In genomic region chr14:35366521-35366976, GRCh38 we compare ENCODE assay signal across 12 cellular contexts. TPM values are rescaled to one million over a fixed set of nuclear protein-coding genes. Genes with fewer than 3 reads are reported as not detected.
DNase-seq lines count a peak whose midpoint lies in the region; ATAC-seq, FAIRE-seq and TF ChIP-seq lines count a peak whose summit lies in the region.
"Had no signal": no experiment of that assay in that cellular context is flagged by ENCODE, and none has a peak within 500 bp of the region (broad histone marks: within the 10 kb centered on the region; RNA-seq: fewer than 3 reads in every experiment).

No MANE protein-coding gene starts in this region.

- no TSS peak for BruUV-seq in endothelial cell of umbilical vein (replicated peaks; lab: Mats Ljungman, UMichigan)

- H3K27me3 ChIP-seq in CD8-positive, alpha-beta memory T cell (ENCODE audit: insufficient read depth, low read length, poor library complexity, severe bottlenecking) = no peaks in the 10 kb centered on the region
- H3K27me3 ChIP-seq in endothelial cell of umbilical vein (ENCODE audit: control insufficient read depth in 2 of 2, insufficient read depth in 2 of 2, low read length in 2 of 2) = no peaks in the 10 kb centered on the region

- no peak overlapping the region for H3K4me3 ChIP-seq in CD8-positive, alpha-beta memory T cell (ENCODE audit: low read length)
- no peak overlapping the region for H3K4me3 ChIP-seq in endothelial cell of umbilical vein (replicated peaks in 1 of 3; ENCODE audit: insufficient read depth in 1 of 3, low read depth in 1 of 3, low read length in 3 of 3)
- no peak overlapping the region for H3K4me3 ChIP-seq in skin epidermis

- no peak for ATAC-seq in HG02884 (IDR thresholded peaks at IDR 0.05; ENCODE audit: unreplicated experiment)

- H3K79me2 ChIP-seq in endothelial cell of umbilical vein (ENCODE audit: control insufficient read depth, insufficient read depth, low read length) = no peaks in the 10 kb centered on the region

- DNase-seq in CD8-positive, alpha-beta memory T cell = no peak
- DNase-seq in RWPE1 (ENCODE audit: low spot score) = no peak
- no peak for DNase-seq in endothelial cell of umbilical vein (ENCODE audit: low read depth, low spot score)
- DNase-seq in NCI-H146 (lab: John Stamatoyannopoulos, UW) = no peak
- DNase-seq in SIG-M5 treated with dmso at 0.1 percent for 504 hours (lab: John Stamatoyannopoulos, UW; ENCODE audit: unreplicated experiment) = no peak
- no peak for DNase-seq in NCI-H2196 treated with DMSO at 0.1 percent for 48 hours (lab: John Stamatoyannopoulos, UW; ENCODE audit: unreplicated experiment)
- DNase-seq: CD4-positive, alpha-beta memory T cell; MM.1S had no signal

- H3K36me3 Mint-ChIP-seq in CD8-positive, alpha-beta memory T cell = peaks cover 0 to 9% (median 0%) of the 10 kb centered on the region in 3 donors
- H3K36me3 Mint-ChIP-seq: CD4-positive, alpha-beta memory T cell had no signal

- H3K9ac ChIP-seq in endothelial cell of umbilical vein (replicated peaks; ENCODE audit: extremely low read depth, insufficient read depth, low read length) = no peak overlapping the region

- H4K20me1 ChIP-seq in endothelial cell of umbilical vein (replicated peaks; ENCODE audit: control insufficient read depth, extremely low read depth, insufficient read depth, low read length) = no peaks in the 10 kb centered on the region

- POLR2A ChIA-PET in CD8-positive, alpha-beta memory T cell (lab: Charles Lee) = interaction anchor here (3.0 kb wide), 1 partner anchor 36 kb away, joined by 34 read pairs; the partner anchor contains the start of gene NFKBIA
- POLR2A ChIA-PET in RWPE1 (lab: Yijun Ruan, JAX; ENCODE audit: low non-redundant PET) = no interaction called here
- POLR2A ChIA-PET in endothelial cell of umbilical vein (lab: Charles Lee) = no interaction called here

- H3K9me1 ChIP-seq in endothelial cell of umbilical vein (replicated peaks; ENCODE audit: control insufficient read depth, extremely low read depth, insufficient read depth, low read length) = no peaks in the 10 kb centered on the region

- peaks cover 27% of the 10 kb centered on the region for H3K4me1 ChIP-seq in CD8-positive, alpha-beta memory T cell (ENCODE audit: insufficient read depth, low read length)
- H3K4me1 ChIP-seq in endothelial cell of umbilical vein (ENCODE audit: control insufficient read depth, extremely low read depth, insufficient read depth, low read length) = peaks cover 27% of the 10 kb centered on the region

- H2AFZ ChIP-seq in endothelial cell of umbilical vein (ENCODE audit: low read depth, low read length) = no peak overlapping the region

- H3K4me2 ChIP-seq in endothelial cell of umbilical vein (ENCODE audit: insufficient read depth, low read length) = no peak overlapping the region

- dilution Hi-C loops in endothelial cell of umbilical vein (cut with MboI; ENCODE audit: extremely low pct_ligation_motif_present, low sequenced_read_pairs) = no loop called here

- intact Hi-C loops in endothelial cell of umbilical vein (cut with micrococcal nuclease) = no loop called here

- H3K9me3 ChIP-seq in CD8-positive, alpha-beta memory T cell (ENCODE audit: low read length) = no peaks in the 10 kb centered on the region
- no peaks in the 10 kb centered on the region for H3K9me3 ChIP-seq in endothelial cell of umbilical vein (replicated peaks; ENCODE audit: control insufficient read depth, insufficient read depth, low read length)

- peaks cover 24 to 38% (median 28%) of the 10 kb centered on the region in 3 donors for H3K4me1 Mint-ChIP-seq in CD8-positive, alpha-beta memory T cell

- peak overlapping the region; percentile 54 for H3K27ac ChIP-seq in CD8-positive, alpha-beta memory T cell (ENCODE audit: low read depth, low read length)
- H3K27ac ChIP-seq in RWPE1 (peak overlapping the region; percentile 78), endothelial cell of umbilical vein (ENCODE audit: insufficient read depth, low read depth, low read length) (peak overlapping the region; percentile 31), skin epidermis (peak overlapping the region in 19 of 21 experiments; percentile 49 to 94 (median 79))
- H3K27ac ChIP-seq: HL-60 had no signal

- no peak for TF ChIP-seq POLR2A in endothelial cell of umbilical vein (IDR thresholded peaks at IDR 0.05; ENCODE audit: low read depth, low read length)

- no peak for FAIRE-seq in endothelial cell of umbilical vein (lab: Jason Lieb, UNC)
- FAIRE-seq: keratinocyte had no signal

- TF ChIP-seq CTCF in RWPE1 (conservative IDR thresholded peaks at IDR 0.05; ENCODE audit: low read depth) (no peak), endothelial cell of umbilical vein (IDR thresholded peaks at IDR 0.05; ENCODE audit: extremely low read depth in 1 of 2, insufficient read depth in 1 of 2, low read depth in 1 of 2, low read length in 2 of 2) (no peak)

- no peak overlapping the region for H3K4me3 Mint-ChIP-seq in CD8-positive, alpha-beta memory T cell
- H3K4me3 Mint-ChIP-seq: CD4-positive, alpha-beta memory T cell had no signal

- H3K36me3 ChIP-seq in CD8-positive, alpha-beta memory T cell (ENCODE audit: insufficient read depth, low read length) = no peaks in the 10 kb centered on the region
- no peaks in the 10 kb centered on the region for H3K36me3 ChIP-seq in endothelial cell of umbilical vein (ENCODE audit: control insufficient read depth in 2 of 2, extremely low read depth in 1 of 2, insufficient read depth in 2 of 2, low read length in 2 of 2)

- peak overlapping the region in 2 of 8 donors; percentile 42 to 47 for H3K27ac Mint-ChIP-seq in CD8-positive, alpha-beta memory T cell

- H3K27me3 Mint-ChIP-seq in CD8-positive, alpha-beta memory T cell = no peaks in the 10 kb centered on the region
- H3K27me3 Mint-ChIP-seq: CD4-positive, alpha-beta memory T cell had no signal

- peaks cover 6 to 12% (median 7%) of the 10 kb centered on the region in 5 donors for H3K9me3 Mint-ChIP-seq in CD8-positive, alpha-beta memory T cell

- CTCF ChIA-PET in CD8-positive, alpha-beta memory T cell (lab: Charles Lee) = interaction anchor here (1.1 to 1.5 kb wide), 2 partner anchors 27 to 52 kb away, joined by 3 read pairs; no protein-coding TSS in a partner anchor
- CTCF ChIA-PET in RWPE1 (lab: Yijun Ruan, JAX) (no interaction called here), endothelial cell of umbilical vein (lab: Charles Lee) (interaction anchor here (1.2 kb wide), 1 partner anchor 37 kb away, joined by 3 read pairs; no protein-coding TSS in a partner anchor)

TF ChIP-seq in endothelial cell of umbilical vein, 7 proteins besides CTCF, POLR2A, EP300 and RAD21:
- TF ChIP-seq GATA2 (IDR thresholded peaks at IDR 0.05; ENCODE audit: insufficient read depth, insufficient read length, low read depth, low read length) = no peak
- no peak for TF ChIP-seq FOS (IDR thresholded peaks at IDR 0.05; ENCODE audit: borderline replicate concordance, insufficient read depth, low read length)
- TF ChIP-seq MYC (IDR thresholded peaks at IDR 0.05; ENCODE audit: low read depth, low read length) = no peak
- no peak for TF ChIP-seq MAX (IDR thresholded peaks at IDR 0.05; ENCODE audit: insufficient read depth, insufficient read length)
- TF ChIP-seq EZH2 (IDR thresholded peaks at IDR 0.05; ENCODE audit: borderline replicate concordance, low read depth, low read length, severe bottlenecking) = no peak
- TF ChIP-seq POLR2AphosphoS5 (IDR thresholded peaks at IDR 0.05; ENCODE audit: insufficient read depth, low read depth, low read length) = no peak
TF ChIP-seq in endothelial cell of umbilical vein: peak in this region for 0.

RNA-seq across cellular contexts. Expression of gene NFKBIA, which starts 38.0 kb away (rescaled TPM):
- 100 to 1,000 TPM; 482 to 483 TPM for total RNA-seq in CD8-positive, alpha-beta memory T cell
- polyA plus RNA-seq in CD8-positive, alpha-beta memory T cell = 344 TPM
- total RNA-seq in endothelial cell of umbilical vein = 52.5 and 55.7 TPM in 2 replicates
- 80.3 and 82.8 TPM in 2 replicates for polyA plus RNA-seq in endothelial cell of umbilical vein
- polyA plus RNA-seq in endothelial cell of umbilical vein (2011; cell fraction: cytosol; rRNA removed) = 59.3 and 76.4 TPM in 2 replicates
- 246 and 311 TPM in 2 replicates for polyA plus RNA-seq in endothelial cell of umbilical vein (2011; cell fraction: nucleus; rRNA removed)
- 41.8 and 54.3 TPM in 2 replicates for polyA plus RNA-seq in endothelial cell of umbilical vein (2012)
- polyA minus RNA-seq in endothelial cell of umbilical vein = 118 and 161 TPM in 2 replicates
- 147 TPM for polyA minus RNA-seq in endothelial cell of umbilical vein (2011; cell fraction: cytosol; rRNA and poly(A)+ RNA removed)
- 215 and 321 TPM in 2 replicates for polyA minus RNA-seq in endothelial cell of umbilical vein (2011; cell fraction: nucleus; rRNA and poly(A)+ RNA removed)
